Comparison of ENCODE assay signal across 1 cellular context in genomic region chr7:152462995-152463713, GRCh38.
TF ChIP-seq lines count a peak whose summit lies in the region.

No MANE protein-coding gene starts in this region.

TF ChIP-seq in HEK293, 187 proteins besides CTCF, POLR2A, EP300 and RAD21 (continued from another document and continues in another):
- TF ChIP-seq ZNF639 (tag by site-specific recombination; IDR thresholded peaks at IDR 0.05) (peak; percentile 85; the same call in 1 of the 2 replicates), ZNF785 (tag by site-specific recombination; IDR thresholded peaks at IDR 0.05) (no peak), ZNF362 (tag by site-specific recombination; IDR thresholded peaks at IDR 0.05) (0 out of 2 replicates have a peak, but pooled peaks have one; percentile 46), ZNF830 (tag by site-specific recombination; IDR thresholded peaks at IDR 0.05; ENCODE audit: low read depth) (no peak), ZNF843 (tag by site-specific recombination; IDR thresholded peaks at IDR 0.05) (peak; percentile 53; the same call in 1 of the 2 replicates), ZIC2 (tag by site-specific recombination; IDR thresholded peaks at IDR 0.05) (peak; percentile 52; the same call in 1 of the 2 replicates), ZBTB8A (tag by site-specific recombination; IDR thresholded peaks at IDR 0.05) (peak; percentile 98), ZSCAN23 (tag by site-specific recombination; IDR thresholded peaks at IDR 0.05) (0 out of 2 replicates have a peak, but pooled peaks have one; percentile 55), ZFP69B (tag by site-specific recombination; IDR thresholded peaks at IDR 0.05) (peak; percentile 84; the same call in 1 of the 2 replicates), ZNF112 (tag by site-specific recombination; IDR thresholded peaks at IDR 0.05) (no peak), ZNF792 (tag by site-specific recombination; IDR thresholded peaks at IDR 0.05) (0 out of 2 replicates have a peak, but pooled peaks have one; percentile 77), ZNF555 (tag by site-specific recombination; conservative IDR thresholded peaks at IDR 0.05) (no peak), ZNF449 (tag by site-specific recombination; IDR thresholded peaks at IDR 0.05) (peak; percentile 12; the same call in 1 of the 2 replicates), ZNF266 (tag by site-specific recombination; IDR thresholded peaks at IDR 0.05; ENCODE audit: low read depth) (no peak), ZNF148 (tag by site-specific recombination; IDR thresholded peaks at IDR 0.05; ENCODE audit: borderline replicate concordance) (no peak), SETDB1 (IDR thresholded peaks at IDR 0.05; ENCODE audit: insufficient read length, low read length) (no peak), ZNF677 (tag by site-specific recombination; IDR thresholded peaks at IDR 0.05) (no peak), ZNF239 (tag by site-specific recombination; IDR thresholded peaks at IDR 0.05) (no peak), KLF8 (tag by site-specific recombination; IDR thresholded peaks at IDR 0.05) (peak; percentile 77), ZNF561 (tag by site-specific recombination; IDR thresholded peaks at IDR 0.05; ENCODE audit: borderline replicate concordance) (peak; percentile 68; the same call in 1 of the 2 replicates), ZNF37A (tag by site-specific recombination; IDR thresholded peaks at IDR 0.05) (no peak), ZNF530 (tag by site-specific recombination; IDR thresholded peaks at IDR 0.05; ENCODE audit: low read depth) (no peak), ZNF548 (tag by site-specific recombination; IDR thresholded peaks at IDR 0.05) (no peak), ZNF558 (tag by site-specific recombination; IDR thresholded peaks at IDR 0.05) (peak; percentile 36; the same call in 1 of the 2 replicates), ZNF140 (tag by site-specific recombination; IDR thresholded peaks at IDR 0.05) (no peak), ZNF391 (tag by site-specific recombination; IDR thresholded peaks at IDR 0.05; ENCODE audit: borderline replicate concordance, low read depth) (no peak), BCL11B (tag by site-specific recombination; IDR thresholded peaks at IDR 0.05; ENCODE audit: low read depth) (no peak), KLF17 (tag by site-specific recombination; IDR thresholded peaks at IDR 0.05) (peak; percentile 81), ZNF670 (tag by site-specific recombination; IDR thresholded peaks at IDR 0.05; ENCODE audit: low read depth) (no peak), HOXC10 (CRISPR knock-in tag; IDR thresholded peaks at IDR 0.05) (no peak), GFI1B (tag by site-specific recombination; IDR thresholded peaks at IDR 0.05) (0 out of 2 replicates have a peak, but pooled peaks have one; percentile 22), ZNF488 (tag by site-specific recombination; IDR thresholded peaks at IDR 0.05) (no peak), SP7 (tag by site-specific recombination; IDR thresholded peaks at IDR 0.05) (peak; percentile 75), ZNF596 (tag by site-specific recombination; IDR thresholded peaks at IDR 0.05) (0 out of 2 replicates have a peak, but pooled peaks have one; percentile 40), ZNF580 (tag by site-specific recombination; IDR thresholded peaks at IDR 0.05) (peak; percentile 77), ZBTB6 (tag by site-specific recombination; IDR thresholded peaks at IDR 0.05) (peak; percentile 89; the same call in 1 of the 2 replicates), ZNF398 (tag by site-specific recombination; IDR thresholded peaks at IDR 0.05) (peak; percentile 54), KLF1 (tag by site-specific recombination; IDR thresholded peaks at IDR 0.05) (peak; percentile 67), ZNF423 (tag by site-specific recombination; IDR thresholded peaks at IDR 0.05) (no peak), ZNF221 (tag by site-specific recombination; IDR thresholded peaks at IDR 0.05; ENCODE audit: borderline replicate concordance) (no peak), ZNF211 (tag by site-specific recombination; IDR thresholded peaks at IDR 0.05; ENCODE audit: low read depth) (no peak), YY2 (tag by site-specific recombination; IDR thresholded peaks at IDR 0.05) (no peak), ZBTB11 (tag by site-specific recombination; conservative IDR thresholded peaks at IDR 0.05; ENCODE audit: low read depth) (peak; percentile 89), ZNF341 (tag by site-specific recombination; IDR thresholded peaks at IDR 0.05; ENCODE audit: low read depth) (peak; percentile 51), GLI4 (tag by site-specific recombination; IDR thresholded peaks at IDR 0.05) (no peak), ZNF701 (tag by site-specific recombination; IDR thresholded peaks at IDR 0.05) (0 out of 2 replicates have a peak, but pooled peaks have one; percentile 6), RBAK (tag by site-specific recombination; IDR thresholded peaks at IDR 0.05) (no peak), OSR2 (tag by site-specific recombination; IDR thresholded peaks at IDR 0.05) (0 out of 2 replicates have a peak, but pooled peaks have one; percentile 38), SALL2 (tag by site-specific recombination; IDR thresholded peaks at IDR 0.05; ENCODE audit: borderline replicate concordance) (no peak), ZNF335 (tag by site-specific recombination; conservative IDR thresholded peaks at IDR 0.05) (peak; percentile 97), ZNF529 (tag by site-specific recombination; IDR thresholded peaks at IDR 0.05; ENCODE audit: insufficient replicate concordance) (no peak), SP2 (tag by site-specific recombination; IDR thresholded peaks at IDR 0.05) (peak; percentile 25; the same call in 1 of the 2 replicates), ZNF16 (tag by site-specific recombination; IDR thresholded peaks at IDR 0.05; ENCODE audit: low read depth) (no peak), EGR2 (tag by site-specific recombination; IDR thresholded peaks at IDR 0.05; ENCODE audit: low read depth) (peak; percentile 46; the same call in 1 of the 2 replicates), ZNF76 (tag by site-specific recombination; IDR thresholded peaks at IDR 0.05; ENCODE audit: borderline replicate concordance, low read depth) (peak; percentile 65; the same call in 1 of the 2 replicates), ZNF138 (tag by site-specific recombination; IDR thresholded peaks at IDR 0.05; ENCODE audit: borderline replicate concordance) (no peak)
